Comparison of ENCODE assay signal across 11 cellular contexts in genomic region chr6:90469906-90470305, GRCh38.
"Had no signal": no experiment of that assay in that cellular context is flagged by ENCODE, and none has a peak within 500 bp of the region (broad histone marks: within the 10 kb centered on the region; RNA-seq: fewer than 3 reads in every experiment).

No MANE protein-coding gene starts in this region.

- DNase-seq: activated CD4-positive, alpha-beta T cell treated with anti-CD3 and anti-CD28 coated beads, Interleukin-2, amount 50 U/mL, for 1 hour; activated CD4-positive, CD25-positive, alpha-beta regulatory T cell; activated T-cell treated with anti-CD3 and anti-CD28 coated beads for 4 hours; amygdala; glutamatergic neuron; immature natural killer cell; natural killer cell; nucleus accumbens; psoas muscle; stomach had no signal

- H3K4me3 ChIP-seq: psoas muscle, stomach, tibial artery had no signal

- H3K4me1 ChIP-seq: stomach, tibial artery had no signal

- H3K27me3 ChIP-seq: stomach, tibial artery had no signal

- H3K9me3 ChIP-seq: psoas muscle, stomach, tibial artery had no signal

- ATAC-seq: natural killer cell had no signal

- H3K36me3 ChIP-seq: stomach, tibial artery had no signal

- H3K27ac ChIP-seq: psoas muscle, stomach, tibial artery had no signal
